ENCODE assay signal across 1 cellular context in the genomic region with DNA sequence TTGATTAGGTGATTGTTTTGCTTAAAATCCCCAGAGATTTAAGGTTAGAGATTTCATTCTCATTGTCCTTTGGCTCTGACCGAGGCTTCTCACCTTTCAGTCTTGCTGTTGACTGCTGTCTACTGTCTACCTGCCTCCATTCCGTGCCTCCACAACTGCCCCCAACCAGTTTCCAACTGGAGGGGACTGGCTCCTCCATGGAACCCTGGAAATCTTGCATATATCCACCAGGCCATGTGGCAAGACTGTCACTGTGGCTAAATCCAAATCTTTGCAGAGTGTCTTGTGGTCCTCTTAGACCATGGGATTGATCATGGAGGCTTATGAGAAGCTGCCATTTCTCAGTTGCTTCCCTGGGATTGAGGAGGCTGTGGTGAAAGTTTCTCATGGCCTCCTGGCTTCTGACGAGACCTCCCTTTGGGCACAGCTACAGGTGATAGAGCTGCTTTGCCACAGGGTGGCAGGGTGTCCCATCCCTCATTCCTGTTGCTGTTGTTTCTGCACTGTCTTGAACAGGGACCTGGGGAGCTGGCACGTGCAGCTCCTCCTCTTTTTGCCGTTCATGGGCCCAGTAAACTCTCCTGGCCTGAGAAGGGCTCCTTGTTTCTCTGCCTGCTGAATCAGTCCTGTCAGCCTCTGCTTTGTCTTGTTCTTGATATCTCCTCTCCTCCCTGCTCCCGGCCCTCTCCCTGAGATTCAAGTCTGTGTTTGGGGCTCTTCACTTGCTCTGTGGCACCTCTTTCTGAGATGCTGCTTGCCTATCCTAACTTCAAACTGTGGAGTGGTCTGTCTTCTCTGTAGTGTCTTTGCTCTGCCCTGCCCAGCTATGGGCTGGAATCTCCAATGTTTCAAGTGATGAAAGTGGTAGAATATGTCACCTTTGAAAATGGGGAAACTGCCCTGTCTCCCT.
TF ChIP-seq lines count a peak whose summit lies in the region.

No MANE protein-coding gene starts in this region.

TF ChIP-seq in HCT116, 20 proteins besides CTCF, POLR2A, EP300 and RAD21 (continued from another document):
- no peak for TF ChIP-seq YY1 (IDR thresholded peaks at IDR 0.05; ENCODE audit: extremely low read depth, insufficient replicate concordance, low read depth, low read length)
- no peak for TF ChIP-seq CEBPB (IDR thresholded peaks at IDR 0.05; ENCODE audit: low read depth)
- no peak for TF ChIP-seq ZNF274 (IDR thresholded peaks at IDR 0.05; ENCODE audit: low read depth, low read length)
- TF ChIP-seq, protein P1, sequence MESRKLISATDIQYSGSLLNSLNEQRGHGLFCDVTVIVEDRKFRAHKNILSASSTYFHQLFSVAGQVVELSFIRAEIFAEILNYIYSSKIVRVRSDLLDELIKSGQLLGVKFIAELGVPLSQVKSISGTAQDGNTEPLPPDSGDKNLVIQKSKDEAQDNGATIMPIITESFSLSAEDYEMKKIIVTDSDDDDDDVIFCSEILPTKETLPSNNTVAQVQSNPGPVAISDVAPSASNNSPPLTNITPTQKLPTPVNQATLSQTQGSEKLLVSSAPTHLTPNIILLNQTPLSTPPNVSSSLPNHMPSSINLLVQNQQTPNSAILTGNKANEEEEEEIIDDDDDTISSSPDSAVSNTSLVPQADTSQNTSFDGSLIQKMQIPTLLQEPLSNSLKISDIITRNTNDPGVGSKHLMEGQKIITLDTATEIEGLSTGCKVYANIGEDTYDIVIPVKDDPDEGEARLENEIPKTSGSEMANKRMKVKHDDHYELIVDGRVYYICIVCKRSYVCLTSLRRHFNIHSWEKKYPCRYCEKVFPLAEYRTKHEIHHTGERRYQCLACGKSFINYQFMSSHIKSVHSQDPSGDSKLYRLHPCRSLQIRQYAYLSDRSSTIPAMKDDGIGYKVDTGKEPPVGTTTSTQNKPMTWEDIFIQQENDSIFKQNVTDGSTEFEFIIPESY (IDR thresholded peaks at IDR 0.05; ENCODE audit: extremely low read depth, insufficient replicate concordance, low read length) = no peak
